Comparison of ENCODE assay signal across 2 cellular contexts in genomic region chr20:46040902-46041535, GRCh38.
TF ChIP-seq lines count a peak whose summit lies in the region.

No MANE protein-coding gene starts in this region.

TF ChIP-seq in HCT116, 20 proteins besides CTCF, POLR2A, EP300 and RAD21 (continued from another document):
- TF ChIP-seq, protein P1, sequence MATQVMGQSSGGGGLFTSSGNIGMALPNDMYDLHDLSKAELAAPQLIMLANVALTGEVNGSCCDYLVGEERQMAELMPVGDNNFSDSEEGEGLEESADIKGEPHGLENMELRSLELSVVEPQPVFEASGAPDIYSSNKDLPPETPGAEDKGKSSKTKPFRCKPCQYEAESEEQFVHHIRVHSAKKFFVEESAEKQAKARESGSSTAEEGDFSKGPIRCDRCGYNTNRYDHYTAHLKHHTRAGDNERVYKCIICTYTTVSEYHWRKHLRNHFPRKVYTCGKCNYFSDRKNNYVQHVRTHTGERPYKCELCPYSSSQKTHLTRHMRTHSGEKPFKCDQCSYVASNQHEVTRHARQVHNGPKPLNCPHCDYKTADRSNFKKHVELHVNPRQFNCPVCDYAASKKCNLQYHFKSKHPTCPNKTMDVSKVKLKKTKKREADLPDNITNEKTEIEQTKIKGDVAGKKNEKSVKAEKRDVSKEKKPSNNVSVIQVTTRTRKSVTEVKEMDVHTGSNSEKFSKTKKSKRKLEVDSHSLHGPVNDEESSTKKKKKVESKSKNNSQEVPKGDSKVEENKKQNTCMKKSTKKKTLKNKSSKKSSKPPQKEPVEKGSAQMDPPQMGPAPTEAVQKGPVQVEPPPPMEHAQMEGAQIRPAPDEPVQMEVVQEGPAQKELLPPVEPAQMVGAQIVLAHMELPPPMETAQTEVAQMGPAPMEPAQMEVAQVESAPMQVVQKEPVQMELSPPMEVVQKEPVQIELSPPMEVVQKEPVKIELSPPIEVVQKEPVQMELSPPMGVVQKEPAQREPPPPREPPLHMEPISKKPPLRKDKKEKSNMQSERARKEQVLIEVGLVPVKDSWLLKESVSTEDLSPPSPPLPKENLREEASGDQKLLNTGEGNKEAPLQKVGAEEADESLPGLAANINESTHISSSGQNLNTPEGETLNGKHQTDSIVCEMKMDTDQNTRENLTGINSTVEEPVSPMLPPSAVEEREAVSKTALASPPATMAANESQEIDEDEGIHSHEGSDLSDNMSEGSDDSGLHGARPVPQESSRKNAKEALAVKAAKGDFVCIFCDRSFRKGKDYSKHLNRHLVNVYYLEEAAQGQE (IDR thresholded peaks at IDR 0.05; ENCODE audit: low read depth) = peak; percentile 88
- TF ChIP-seq SIN3A (IDR thresholded peaks at IDR 0.05; ENCODE audit: low read depth) (no peak), FOSL1 (IDR thresholded peaks at IDR 0.05; ENCODE audit: low read depth) (no peak), TCF7L2 (IDR thresholded peaks at IDR 0.05; ENCODE audit: borderline replicate concordance, extremely low read depth, insufficient read depth, insufficient read length) (no peak)

TF ChIP-seq in SK-N-SH, 30 proteins besides CTCF, POLR2A, EP300 and RAD21 (continued from another document):
- TF ChIP-seq ZBTB33 (IDR thresholded peaks at IDR 0.05; ENCODE audit: borderline replicate concordance, low read depth) = no peak
- no peak for TF ChIP-seq JUND (IDR thresholded peaks at IDR 0.05)
- no peak for TF ChIP-seq POLR2AphosphoS5 (IDR thresholded peaks at IDR 0.05; ENCODE audit: low read depth, low read length)
- no peak for TF ChIP-seq FOSL2 (IDR thresholded peaks at IDR 0.05; ENCODE audit: borderline replicate concordance, low read depth)
